Comparison of ENCODE assay signal across 13 cellular contexts in the genomic region with DNA sequence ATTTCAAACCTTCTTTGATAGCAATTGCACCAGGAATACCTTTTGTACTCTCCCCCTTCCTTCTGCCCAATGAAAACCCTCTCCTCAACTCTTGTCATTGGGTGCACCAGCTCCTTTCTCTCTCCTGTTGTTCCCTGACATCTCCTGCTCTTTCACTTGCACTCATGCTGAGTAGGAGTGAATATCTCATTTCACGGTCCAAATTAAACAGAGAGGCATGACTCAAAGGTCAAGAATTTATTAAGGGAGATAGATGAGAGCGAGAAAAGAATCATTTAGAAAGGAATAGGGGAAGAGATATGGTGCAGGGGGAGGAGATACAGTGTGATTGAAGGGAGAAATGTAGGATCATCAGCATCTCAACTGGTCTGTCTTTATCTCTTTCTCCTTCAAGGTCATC. TPM values are rescaled to one million over a fixed set of nuclear protein-coding genes. Genes with fewer than 3 reads are reported as not detected.
A peak's percentile ranks its signal among the peaks of the same experiment; 100 is the strongest.
DNase-seq lines count a peak whose midpoint lies in the region; ATAC-seq and TF ChIP-seq lines count a peak whose summit lies in the region.
"Had no signal": no experiment of that assay in that cellular context is flagged by ENCODE, and none has a peak within 500 bp of the region (broad histone marks: within the 10 kb centered on the region; RNA-seq: fewer than 3 reads in every experiment).

No MANE protein-coding gene starts in this region.

- DNase-seq in A172 (ENCODE audit: low spot score) = peak; percentile 13
- DNase-seq in EL = peak; percentile 26
- peak; percentile 46 for DNase-seq in iris pigment epithelial cell (ENCODE audit: low read depth)
- no peak for DNase-seq in Caco-2
- no peak for DNase-seq in NCI-H446 treated with DMSO at 0.1 percent for 48 hours (lab: John Stamatoyannopoulos, UW)
- no peak for DNase-seq in pons (ENCODE audit: low spot score)
- DNase-seq: NCI-H1092; stimulated activated CD8-positive, alpha-beta memory T cell treated with anti-CD3 and anti-CD28 coated beads, Interleukin-4, amount 100 ng/mL, for 48 hours; uterus had no signal

- H3K4me1 ChIP-seq in Caco-2 = no peaks in the 10 kb centered on the region
- H3K4me1 ChIP-seq: uterus had no signal

- no peaks in the 10 kb centered on the region for H3K27me3 Mint-ChIP-seq in activated T-helper 17 cell treated with anti-CD3 and anti-CD28 coated beads, Interleukin-2, amount 50 U/mL, for 72 hours
- no peaks in the 10 kb centered on the region for H3K27me3 Mint-ChIP-seq in Caco-2 (ENCODE audit: insufficient read depth, unreplicated experiment)

- no peaks in the 10 kb centered on the region for H3K27me3 ChIP-seq in Caco-2 (replicated peaks; ENCODE audit: control insufficient read depth, insufficient read depth, low read length)
- H3K27me3 ChIP-seq: uterus had no signal

- H3K9me3 Mint-ChIP-seq in activated T-helper 17 cell treated with anti-CD3 and anti-CD28 coated beads, Interleukin-2, amount 50 U/mL, for 72 hours = no peaks in the 10 kb centered on the region
- H3K9me3 Mint-ChIP-seq in Caco-2 (ENCODE audit: unreplicated experiment) = no peaks in the 10 kb centered on the region
- H3K9me3 Mint-ChIP-seq: nephron had no signal

- no peak overlapping the region for H3K4me3 ChIP-seq in Caco-2 (ENCODE audit: low read depth, low read length)
- H3K4me3 ChIP-seq: uterus had no signal

- ATAC-seq in activated T-helper 17 cell treated with anti-CD3 and anti-CD28 coated beads, Interleukin-2, amount 50 U/mL, for 72 hours (replicated peaks) = peak; percentile 58
- no peak for ATAC-seq in GM21390 (IDR thresholded peaks at IDR 0.05; ENCODE audit: unreplicated experiment)

- no peaks in the 10 kb centered on the region for H3K36me3 ChIP-seq in Caco-2 (ENCODE audit: control insufficient read depth, insufficient read depth, low read length)
- H3K36me3 ChIP-seq: uterus had no signal

- peak overlapping the region; percentile 4 for H3K4me3 Mint-ChIP-seq in activated T-helper 17 cell treated with anti-CD3 and anti-CD28 coated beads, Interleukin-2, amount 50 U/mL, for 72 hours
- H3K4me3 Mint-ChIP-seq in Caco-2 (ENCODE audit: unreplicated experiment) = no peak overlapping the region
- H3K4me3 Mint-ChIP-seq: nephron had no signal

- POLR2A ChIA-PET in Caco-2 (lab: Charles Lee) = no interaction called here

- no peaks in the 10 kb centered on the region for H3K9me3 ChIP-seq in Caco-2
- H3K9me3 ChIP-seq: uterus had no signal

- TF ChIP-seq CTCF in Caco-2 (IDR thresholded peaks at IDR 0.05; ENCODE audit: insufficient read depth in 1 of 2, low read depth in 1 of 2, low read length in 1 of 2, severe bottlenecking in 1 of 2, unreplicated experiment in 1 of 2) = no peak

- H3K36me3 Mint-ChIP-seq in activated T-helper 17 cell treated with anti-CD3 and anti-CD28 coated beads, Interleukin-2, amount 50 U/mL, for 72 hours (ENCODE audit: low read depth) = peaks cover 100% of the 10 kb centered on the region
- no peaks in the 10 kb centered on the region for H3K36me3 Mint-ChIP-seq in Caco-2 (ENCODE audit: insufficient read depth, unreplicated experiment)

- BruUV-seq in Caco-2 (replicated peaks; lab: Mats Ljungman, UMichigan) = no TSS peak

- CTCF ChIA-PET in Caco-2 (lab: Charles Lee) = no interaction called here

- H3K4me1 Mint-ChIP-seq in activated T-helper 17 cell treated with anti-CD3 and anti-CD28 coated beads, Interleukin-2, amount 50 U/mL, for 72 hours = peaks cover 46% of the 10 kb centered on the region
- H3K4me1 Mint-ChIP-seq in Caco-2 (ENCODE audit: low read depth, unreplicated experiment) = no peaks in the 10 kb centered on the region

- intact Hi-C loops in Caco-2 (cut with micrococcal nuclease; ENCODE audit: unreplicated experiment) = no loop called here

- peak overlapping the region; percentile 56 for H3K27ac Mint-ChIP-seq in activated T-helper 17 cell treated with anti-CD3 and anti-CD28 coated beads, Interleukin-2, amount 50 U/mL, for 72 hours
- H3K27ac Mint-ChIP-seq in Caco-2 (ENCODE audit: unreplicated experiment) = no peak overlapping the region
- H3K27ac Mint-ChIP-seq: nephron had no signal

RNA-seq across cellular contexts. Expression of a gene that starts 22.1 kb away (rescaled TPM):
- not detected in 2 replicates for total RNA-seq in A172 (2014; rRNA removed; shearing (Covaris generic))
- total RNA-seq in activated T-helper 17 cell treated with anti-CD3 and anti-CD28 coated beads, Interleukin-2, amount 50 U/mL, for 72 hours = 100 to 1,000 TPM in 1 of 2 donors, 10 to 100 TPM in 1; 47.2 to 123 TPM
- not detected in 2 replicates for total RNA-seq in Caco-2 (2022)
- total RNA-seq: epithelial cell of proximal tubule had no signal

RNA-seq across cellular contexts. Expression of a gene that starts 44.7 kb away (rescaled TPM):
- total RNA-seq in A172 (2014; rRNA removed; shearing (Covaris generic)) = 52.3 and 58.7 TPM in 2 replicates
- total RNA-seq in activated T-helper 17 cell treated with anti-CD3 and anti-CD28 coated beads, Interleukin-2, amount 50 U/mL, for 72 hours = 100 to 1,000 TPM; 187 to 217 TPM
- 0.19 TPM in 1 of 2 replicates, not detected in the other for total RNA-seq in Caco-2 (2022)

Comparison
In these comparisons a context has a peak if more than half of its experiments do, and no peak if none do; other contexts are left out.
1. DNase-seq: peak in A172 (single experiment), EL (single experiment) and iris pigment epithelial cell (single experiment); none in Caco-2 (0 of 2), NCI-H446 treated with DMSO at 0.1 percent for 48 hours (single experiment) and pons (single experiment).
2. RNA of a gene that starts 22.1 kb away (total RNA-seq): 47.2 to 123 TPM in activated T-helper 17 cell treated with anti-CD3 and anti-CD28 coated beads, Interleukin-2, amount 50 U/mL, for 72 hours; not detected in A172 and not detected in Caco-2; every median in the first group is over 10 times any median in the second.
3. RNA of a gene that starts 44.7 kb away (total RNA-seq): 187 to 217 TPM in activated T-helper 17 cell treated with anti-CD3 and anti-CD28 coated beads, Interleukin-2, amount 50 U/mL, for 72 hours and 52.3 to 58.7 TPM in A172; 0.19 TPM in Caco-2; every median in the first group is over 10 times any median in the second.